36 cellular contexts compared by ENCODE assay signal in the genomic region with DNA sequence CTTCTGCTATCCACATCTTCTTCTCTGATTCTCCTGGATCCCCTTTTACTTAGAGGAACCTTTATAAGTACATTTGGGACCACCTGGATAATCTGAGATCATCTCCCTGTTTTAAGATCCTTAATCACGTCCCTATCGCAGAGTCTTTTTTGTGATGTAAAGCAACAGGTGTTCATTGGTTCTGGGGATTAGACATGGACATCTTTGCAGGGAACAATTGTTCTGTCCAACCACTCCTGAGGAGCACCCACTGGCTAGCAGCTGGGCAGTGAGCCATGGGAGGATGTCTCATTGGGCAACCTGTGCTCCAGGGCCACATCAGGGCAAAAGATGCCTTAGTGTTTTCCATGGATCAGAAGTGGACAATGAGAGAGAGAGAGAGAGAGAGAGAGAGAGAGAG.
"Had no signal": no experiment of that assay in that cellular context is flagged by ENCODE, and none has a peak within 500 bp of the region (broad histone marks: within the 10 kb centered on the region; RNA-seq: fewer than 3 reads in every experiment).

No MANE protein-coding gene starts in this region.

- DNase-seq: activated B cell treated with CpG ODN at 0.5 μM for 24 hours; activated CD4-positive, alpha-beta memory T cell treated with anti-CD3 and anti-CD28 coated beads for 36 hours; activated CD4-positive, alpha-beta T cell treated with anti-CD3 and anti-CD28 coated beads for 4 hours; activated CD4-positive, alpha-beta T cell treated with anti-CD3 and anti-CD28 coated beads, Interleukin-2, amount 10 ng/mL, durations not matched to agents 24 days and 14 days; activated CD4-positive, alpha-beta T cell treated with anti-CD3 and anti-CD28 coated beads, Interleukin-2, amount 50 U/mL, for 1 hour; activated CD4-positive, alpha-beta T cell treated with anti-CD3 and anti-CD28 coated beads, Interleukin-2, amount 50 U/mL, for 4 hours; activated CD4-positive, CD25-positive, alpha-beta regulatory T cell treated with anti-CD3 and anti-CD28 coated beads, Interleukin-2, amount 50 U/mL, for 72 hours; activated CD8-positive, alpha-beta memory T cell treated with anti-CD3 and anti-CD28 coated beads, Interleukin-2, amount 50 U/mL, for 4 hours; activated CD8-positive, alpha-beta T cell treated with anti-CD3 and anti-CD28 coated beads for 36 hours; activated effector memory CD4-positive, alpha-beta T cell treated with anti-CD3 and anti-CD28 coated beads, Interleukin-2, amount 50 U/mL, for 16 hours; activated gamma-delta T cell treated with Interleukin-2 at 50 U/mL for 16 hours; activated naive CD4-positive, alpha-beta T cell; activated naive CD4-positive, alpha-beta T cell treated with anti-CD3 and anti-CD28 coated beads for 36 hours; activated naive CD4-positive, alpha-beta T cell treated with anti-CD3 and anti-CD28 coated beads, Interleukin-2, amount 50 U/mL, for 16 hours; activated naive CD8-positive, alpha-beta T cell treated with anti-CD3 and anti-CD28 coated beads for 36 hours; activated T-cell treated with anti-CD3 and anti-CD28 coated beads for 4 hours; activated T-cell treated with anti-CD3 and anti-CD28 coated beads, Interleukin-2, amount 50 U/mL, for 1 hour; activated T-cell treated with anti-CD3 and anti-CD28 coated beads, Interleukin-2, amount 50 U/mL, for 4 hours; activated T-cell treated with anti-CD3 and anti-CD28 coated beads, Interleukin-2, amount 50 U/mL, for 72 hours; amygdala; anterior cingulate cortex; caudate nucleus; cerebellar nuclear complex; T-helper 2 cell; T-helper 9 cell had no signal

- H3K27ac Mint-ChIP-seq: activated B cell treated with CpG ODN at 0.5 μM for 24 hours; activated CD4-positive, alpha-beta memory T cell treated with anti-CD3 and anti-CD28 coated beads for 36 hours; activated CD4-positive, alpha-beta T cell treated with anti-CD3 and anti-CD28 coated beads, Interleukin-2, amount 10 ng/mL, durations not matched to agents 24 days and 14 days; activated CD8-positive, alpha-beta T cell treated with anti-CD3 and anti-CD28 coated beads for 36 hours; activated naive CD4-positive, alpha-beta T cell treated with anti-CD3 and anti-CD28 coated beads for 36 hours; activated naive CD4-positive, alpha-beta T cell treated with anti-CD3 and anti-CD28 coated beads, Interleukin-2, amount 50 U/mL, for 72 hours; activated naive CD8-positive, alpha-beta T cell treated with anti-CD3 and anti-CD28 coated beads for 36 hours; activated T-cell treated with anti-CD3 and anti-CD28 coated beads, Interleukin-2, amount 50 U/mL, for 72 hours; activated T-helper 1 cell treated with anti-CD3 and anti-CD28 coated beads, Interleukin-12 subunit alpha, Interleukin-12 subunit beta, Interleukin-2, Interleukin-4 antibody, amounts not matched to agents 30 ng/mL and 10 ng/mL and 1 ng/mL, durations not matched to agents 14 hours and 24 hours and 36 hours; activated T-helper 17 cell treated with anti-CD3 and anti-CD28 coated beads, Interleukin-2, amount 50 U/mL, for 72 hours; brain; T-helper 2 cell treated with Interferon-gamma antibody and Interleukin-4, amounts not matched to agents 5 μg/mL and 100 μg/mL, for 36 hours had no signal

- FAIRE-seq: bronchial epithelial cell, TTC549 had no signal

- H3K4me3 Mint-ChIP-seq: activated B cell treated with CpG ODN at 0.5 μM for 24 hours; activated CD4-positive, alpha-beta memory T cell treated with anti-CD3 and anti-CD28 coated beads for 36 hours; activated CD4-positive, alpha-beta T cell treated with anti-CD3 and anti-CD28 coated beads, Interleukin-2, amount 10 ng/mL, durations not matched to agents 24 days and 14 days; activated CD8-positive, alpha-beta T cell treated with anti-CD3 and anti-CD28 coated beads for 36 hours; activated naive CD4-positive, alpha-beta T cell treated with anti-CD3 and anti-CD28 coated beads for 36 hours; activated naive CD8-positive, alpha-beta T cell treated with anti-CD3 and anti-CD28 coated beads for 36 hours; activated T-cell treated with anti-CD3 and anti-CD28 coated beads, Interleukin-2, amount 50 U/mL, for 4 hours; activated T-cell treated with anti-CD3 and anti-CD28 coated beads, Interleukin-2, amount 50 U/mL, for 72 hours; activated T-helper 1 cell treated with anti-CD3 and anti-CD28 coated beads, Interleukin-12 subunit alpha, Interleukin-12 subunit beta, Interleukin-2, Interleukin-4 antibody, amounts not matched to agents 30 ng/mL and 10 ng/mL and 1 ng/mL, durations not matched to agents 14 hours and 24 hours and 36 hours; activated T-helper 17 cell treated with anti-CD3 and anti-CD28 coated beads, Interleukin-2, amount 50 U/mL, for 72 hours; brain; central memory CD8-positive, alpha-beta T cell; T-helper 2 cell treated with Interferon-gamma antibody and Interleukin-4, amounts not matched to agents 5 μg/mL and 100 μg/mL, for 36 hours had no signal

- H3K4me3 ChIP-seq: ascending aorta, cardiac muscle cell had no signal

- ATAC-seq: activated CD8-positive, alpha-beta T cell treated with anti-CD3 and anti-CD28 coated beads for 36 hours; activated naive CD4-positive, alpha-beta T cell treated with anti-CD3 and anti-CD28 coated beads, Interleukin-2, amount 50 U/mL, for 72 hours; activated T-cell treated with anti-CD3 and anti-CD28 coated beads, Interleukin-2, amount 50 U/mL, for 4 hours; activated T-cell treated with anti-CD3 and anti-CD28 coated beads, Interleukin-2, amount 50 U/mL, for 72 hours; activated T-helper 17 cell treated with anti-CD3 and anti-CD28 coated beads, Interleukin-2, amount 50 U/mL, for 72 hours had no signal

- H3K4me1 ChIP-seq: ascending aorta had no signal

- H3K27ac ChIP-seq: ascending aorta, cardiac muscle cell, VCaP had no signal

- H3K36me3 ChIP-seq: ascending aorta, cardiac muscle cell had no signal

- H3K27me3 ChIP-seq: ascending aorta had no signal

- H3K9me3 ChIP-seq: ascending aorta had no signal

- H3K9me3 Mint-ChIP-seq: activated B cell treated with CpG ODN at 0.5 μM for 24 hours; activated CD4-positive, alpha-beta memory T cell treated with anti-CD3 and anti-CD28 coated beads for 36 hours; activated CD4-positive, alpha-beta T cell treated with anti-CD3 and anti-CD28 coated beads, Interleukin-2, amount 10 ng/mL, durations not matched to agents 24 days and 14 days; activated CD8-positive, alpha-beta T cell treated with anti-CD3 and anti-CD28 coated beads for 36 hours; activated naive CD4-positive, alpha-beta T cell treated with anti-CD3 and anti-CD28 coated beads, Interleukin-2, amount 50 U/mL, for 72 hours; activated naive CD8-positive, alpha-beta T cell treated with anti-CD3 and anti-CD28 coated beads for 36 hours; activated T-cell treated with anti-CD3 and anti-CD28 coated beads, Interleukin-2, amount 50 U/mL, for 4 hours; activated T-cell treated with anti-CD3 and anti-CD28 coated beads, Interleukin-2, amount 50 U/mL, for 72 hours; activated T-helper 1 cell treated with anti-CD3 and anti-CD28 coated beads, Interleukin-12 subunit alpha, Interleukin-12 subunit beta, Interleukin-2, Interleukin-4 antibody, amounts not matched to agents 30 ng/mL and 10 ng/mL and 1 ng/mL, durations not matched to agents 14 hours and 24 hours and 36 hours; activated T-helper 17 cell treated with anti-CD3 and anti-CD28 coated beads, Interleukin-2, amount 50 U/mL, for 72 hours; brain; central memory CD8-positive, alpha-beta T cell; T-helper 2 cell treated with Interferon-gamma antibody and Interleukin-4, amounts not matched to agents 5 μg/mL and 100 μg/mL, for 36 hours had no signal

- H3K4me1 Mint-ChIP-seq: activated B cell treated with CpG ODN at 0.5 μM for 24 hours; activated CD4-positive, alpha-beta T cell treated with anti-CD3 and anti-CD28 coated beads, Interleukin-2, amount 10 ng/mL, durations not matched to agents 24 days and 14 days; activated naive CD8-positive, alpha-beta T cell treated with anti-CD3 and anti-CD28 coated beads for 36 hours; activated T-helper 17 cell treated with anti-CD3 and anti-CD28 coated beads, Interleukin-2, amount 50 U/mL, for 72 hours; brain; central memory CD8-positive, alpha-beta T cell had no signal

- H3K36me3 Mint-ChIP-seq: activated CD4-positive, alpha-beta memory T cell treated with anti-CD3 and anti-CD28 coated beads for 36 hours; activated naive CD4-positive, alpha-beta T cell treated with anti-CD3 and anti-CD28 coated beads, Interleukin-2, amount 50 U/mL, for 72 hours; activated naive CD8-positive, alpha-beta T cell treated with anti-CD3 and anti-CD28 coated beads for 36 hours; brain had no signal
